ENCODE assay signal across 2 cellular contexts in the genomic region with DNA sequence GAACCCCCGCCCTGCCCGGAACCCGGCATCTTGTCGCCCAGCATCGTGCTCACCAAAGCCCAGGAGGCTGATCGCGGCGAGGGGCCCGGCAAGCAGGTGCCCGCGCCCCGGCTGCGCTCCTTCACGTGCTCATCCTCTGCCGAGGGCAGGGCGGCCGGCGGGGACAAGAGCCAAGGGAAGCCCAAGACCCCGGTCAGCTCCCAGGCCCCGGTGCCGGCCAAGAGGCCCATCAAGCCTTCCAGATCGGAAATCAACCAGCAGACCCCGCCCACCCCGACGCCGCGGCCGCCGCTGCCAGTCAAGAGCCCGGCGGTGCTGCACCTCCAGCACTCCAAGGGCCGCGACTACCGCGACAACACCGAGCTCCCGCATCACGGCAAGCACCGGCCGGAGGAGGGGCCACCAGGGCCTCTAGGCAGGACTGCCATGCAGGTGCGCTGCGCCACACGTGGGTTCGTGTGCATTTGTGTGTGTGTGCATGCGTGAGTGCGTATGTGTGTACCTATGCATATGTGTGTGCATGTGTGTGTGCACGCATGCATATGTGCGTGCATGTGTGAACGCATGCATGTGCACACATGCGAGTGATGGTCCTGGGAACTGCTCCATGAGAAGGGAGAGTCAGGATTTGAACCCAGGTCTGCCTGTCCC.
TF ChIP-seq lines count a peak whose summit lies in the region.

No MANE protein-coding gene starts in this region.

TF ChIP-seq in GM23338, 12 proteins besides CTCF, POLR2A, EP300 and RAD21 (continues in another document):
- TF ChIP-seq CREB1 (CRISPR knock-in tag; IDR thresholded peaks at IDR 0.05; ENCODE audit: low read depth) (no peak), JUNB (IDR thresholded peaks at IDR 0.05; ENCODE audit: unreplicated experiment) (no peak), POLR2AphosphoS5 (IDR thresholded peaks at IDR 0.05; ENCODE audit: low read depth) (no peak), NANOG (IDR thresholded peaks at IDR 0.05; ENCODE audit: borderline replicate concordance) (no peak), EZH2 (IDR thresholded peaks at IDR 0.05; ENCODE audit: low read depth, unreplicated experiment) (no peak), ZNF114 (CRISPR knock-in tag; IDR thresholded peaks at IDR 0.05) (no peak), STAT1 (IDR thresholded peaks at IDR 0.05; ENCODE audit: unreplicated experiment) (no peak), EZH2phosphoT487 (IDR thresholded peaks at IDR 0.05; ENCODE audit: unreplicated experiment) (no peak)
- TF ChIP-seq, protein P1, sequence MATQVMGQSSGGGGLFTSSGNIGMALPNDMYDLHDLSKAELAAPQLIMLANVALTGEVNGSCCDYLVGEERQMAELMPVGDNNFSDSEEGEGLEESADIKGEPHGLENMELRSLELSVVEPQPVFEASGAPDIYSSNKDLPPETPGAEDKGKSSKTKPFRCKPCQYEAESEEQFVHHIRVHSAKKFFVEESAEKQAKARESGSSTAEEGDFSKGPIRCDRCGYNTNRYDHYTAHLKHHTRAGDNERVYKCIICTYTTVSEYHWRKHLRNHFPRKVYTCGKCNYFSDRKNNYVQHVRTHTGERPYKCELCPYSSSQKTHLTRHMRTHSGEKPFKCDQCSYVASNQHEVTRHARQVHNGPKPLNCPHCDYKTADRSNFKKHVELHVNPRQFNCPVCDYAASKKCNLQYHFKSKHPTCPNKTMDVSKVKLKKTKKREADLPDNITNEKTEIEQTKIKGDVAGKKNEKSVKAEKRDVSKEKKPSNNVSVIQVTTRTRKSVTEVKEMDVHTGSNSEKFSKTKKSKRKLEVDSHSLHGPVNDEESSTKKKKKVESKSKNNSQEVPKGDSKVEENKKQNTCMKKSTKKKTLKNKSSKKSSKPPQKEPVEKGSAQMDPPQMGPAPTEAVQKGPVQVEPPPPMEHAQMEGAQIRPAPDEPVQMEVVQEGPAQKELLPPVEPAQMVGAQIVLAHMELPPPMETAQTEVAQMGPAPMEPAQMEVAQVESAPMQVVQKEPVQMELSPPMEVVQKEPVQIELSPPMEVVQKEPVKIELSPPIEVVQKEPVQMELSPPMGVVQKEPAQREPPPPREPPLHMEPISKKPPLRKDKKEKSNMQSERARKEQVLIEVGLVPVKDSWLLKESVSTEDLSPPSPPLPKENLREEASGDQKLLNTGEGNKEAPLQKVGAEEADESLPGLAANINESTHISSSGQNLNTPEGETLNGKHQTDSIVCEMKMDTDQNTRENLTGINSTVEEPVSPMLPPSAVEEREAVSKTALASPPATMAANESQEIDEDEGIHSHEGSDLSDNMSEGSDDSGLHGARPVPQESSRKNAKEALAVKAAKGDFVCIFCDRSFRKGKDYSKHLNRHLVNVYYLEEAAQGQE (IDR thresholded peaks at IDR 0.05; ENCODE audit: unreplicated experiment): no peak
- TF ChIP-seq, protein P2, sequence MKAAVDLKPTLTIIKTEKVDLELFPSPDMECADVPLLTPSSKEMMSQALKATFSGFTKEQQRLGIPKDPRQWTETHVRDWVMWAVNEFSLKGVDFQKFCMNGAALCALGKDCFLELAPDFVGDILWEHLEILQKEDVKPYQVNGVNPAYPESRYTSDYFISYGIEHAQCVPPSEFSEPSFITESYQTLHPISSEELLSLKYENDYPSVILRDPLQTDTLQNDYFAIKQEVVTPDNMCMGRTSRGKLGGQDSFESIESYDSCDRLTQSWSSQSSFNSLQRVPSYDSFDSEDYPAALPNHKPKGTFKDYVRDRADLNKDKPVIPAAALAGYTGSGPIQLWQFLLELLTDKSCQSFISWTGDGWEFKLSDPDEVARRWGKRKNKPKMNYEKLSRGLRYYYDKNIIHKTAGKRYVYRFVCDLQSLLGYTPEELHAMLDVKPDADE (IDR thresholded peaks at IDR 0.05): no peak

TF ChIP-seq in K562, 482 proteins besides CTCF, POLR2A, EP300 and RAD21:
- no peak for TF ChIP-seq TCFL5 (CRISPR knock-in tag; conservative IDR thresholded peaks at IDR 0.05)
- TF ChIP-seq, protein P3, sequence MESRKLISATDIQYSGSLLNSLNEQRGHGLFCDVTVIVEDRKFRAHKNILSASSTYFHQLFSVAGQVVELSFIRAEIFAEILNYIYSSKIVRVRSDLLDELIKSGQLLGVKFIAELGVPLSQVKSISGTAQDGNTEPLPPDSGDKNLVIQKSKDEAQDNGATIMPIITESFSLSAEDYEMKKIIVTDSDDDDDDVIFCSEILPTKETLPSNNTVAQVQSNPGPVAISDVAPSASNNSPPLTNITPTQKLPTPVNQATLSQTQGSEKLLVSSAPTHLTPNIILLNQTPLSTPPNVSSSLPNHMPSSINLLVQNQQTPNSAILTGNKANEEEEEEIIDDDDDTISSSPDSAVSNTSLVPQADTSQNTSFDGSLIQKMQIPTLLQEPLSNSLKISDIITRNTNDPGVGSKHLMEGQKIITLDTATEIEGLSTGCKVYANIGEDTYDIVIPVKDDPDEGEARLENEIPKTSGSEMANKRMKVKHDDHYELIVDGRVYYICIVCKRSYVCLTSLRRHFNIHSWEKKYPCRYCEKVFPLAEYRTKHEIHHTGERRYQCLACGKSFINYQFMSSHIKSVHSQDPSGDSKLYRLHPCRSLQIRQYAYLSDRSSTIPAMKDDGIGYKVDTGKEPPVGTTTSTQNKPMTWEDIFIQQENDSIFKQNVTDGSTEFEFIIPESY (CRISPR knock-in tag; IDR thresholded peaks at IDR 0.05): peak; percentile 86
TF ChIP-seq in K562: peak in this region for 1.
